Comparison of ENCODE assay signal across 12 cellular contexts in the genomic region with DNA sequence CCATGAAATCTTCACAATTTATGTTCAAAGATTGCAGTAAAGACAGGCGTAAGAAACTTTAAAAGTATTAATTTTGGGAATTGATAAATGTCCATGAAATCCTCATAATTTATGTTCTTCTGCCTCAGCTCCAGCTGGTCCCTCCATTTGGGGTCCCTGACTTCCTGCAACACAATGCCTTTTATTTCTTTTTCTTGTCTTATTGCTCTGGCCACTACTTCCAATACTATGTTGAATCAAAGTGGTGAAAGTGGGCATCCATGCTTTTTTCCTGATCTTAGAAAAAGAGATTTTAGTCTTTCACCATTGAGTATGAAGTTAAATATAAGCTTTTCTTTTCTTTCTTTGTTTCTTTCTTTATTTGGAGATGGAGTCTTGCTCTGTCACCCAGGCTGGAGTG. TPM values are rescaled to one million over a fixed set of nuclear protein-coding genes. Genes with fewer than 3 reads are reported as not detected.
"Had no signal": no experiment of that assay in that cellular context is flagged by ENCODE, and none has a peak within 500 bp of the region (broad histone marks: within the 10 kb centered on the region; RNA-seq: fewer than 3 reads in every experiment).

No MANE protein-coding gene starts in this region.

- FAIRE-seq: H1, H54 had no signal

- H3K27ac Mint-ChIP-seq: GM23338, H9, HFFc6 had no signal

- H3K27ac ChIP-seq: HL-60, KMS-11 had no signal

- ATAC-seq: GM23338 had no signal

- H3K4me2 ChIP-seq: GM23338, KMS-11 had no signal

- H2AFZ ChIP-seq: GM23338 had no signal

- H3K4me3 Mint-ChIP-seq: GM23338, H9, HFFc6 had no signal

- H3K9ac ChIP-seq: KMS-11 had no signal

- DNase-seq: H9, HCEC 1CT, HFFc6, IMR-90, Karpas-422, KBM-7 had no signal

- H3K4me3 ChIP-seq: GM23338 had no signal

RNA-seq across cellular contexts. Expression of gene TAT, which starts 14.3 kb away (rescaled TPM):
- total RNA-seq: GM23338, H1, H9, HFFc6, HT1080, IMR-90 had no signal
- polyA plus RNA-seq: IMR-90 had no signal

RNA-seq across cellular contexts. Expression of gene CHST4, which starts 36.3 kb away (rescaled TPM):
- total RNA-seq: HFFc6, HT1080, IMR-90 had no signal
- polyA plus RNA-seq: IMR-90 had no signal
